ENCODE assay signal across 10 cellular contexts in genomic region chr5:42810905-42811590, GRCh38. TPM values are rescaled to one million over a fixed set of nuclear protein-coding genes. Genes with fewer than 3 reads are reported as not detected.
DNase-seq lines count a peak whose midpoint lies in the region; ATAC-seq, FAIRE-seq and TF ChIP-seq lines count a peak whose summit lies in the region.
"Had no signal": no experiment of that assay in that cellular context is flagged by ENCODE, and none has a peak within 500 bp of the region (broad histone marks: within the 10 kb centered on the region; RNA-seq: fewer than 3 reads in every experiment).

No MANE protein-coding gene starts in this region.

- DNase-seq in AG10803 (ENCODE audit: low read depth) (no peak), astrocyte (ENCODE audit: low read depth) (no peak), left ventricle myocardium inferior (no peak), ovary (no peak), RWPE1 (ENCODE audit: low spot score) (no peak)
- DNase-seq in activated naive CD4-positive, alpha-beta T cell treated with anti-CD3 and anti-CD28 coated beads, Interleukin-2, amount 50 U/mL, for 72 hours (ENCODE audit: low spot score in 2 of 2) = no peak
- DNase-seq: activated effector memory CD4-positive, alpha-beta T cell treated with Interleukin-2 at 50 U/mL for 16 hours; NCI-H446 had no signal

- POLR2A ChIA-PET in RWPE1 (lab: Yijun Ruan, JAX; ENCODE audit: low non-redundant PET) = no interaction called here

- H3K4me1 ChIP-seq in astrocyte (ENCODE audit: insufficient read depth, low read length) (no peaks in the 10 kb centered on the region), left ventricle myocardium inferior (peaks cover 60% of the 10 kb centered on the region), ovary (ENCODE audit: insufficient read depth) (peaks cover 3% of the 10 kb centered on the region)

- H3K27me3 Mint-ChIP-seq in astrocyte (ENCODE audit: low read depth, unreplicated experiment) = no peaks in the 10 kb centered on the region

- H3K9ac ChIP-seq in astrocyte (ENCODE audit: low read length) = no peak overlapping the region

- H3K36me3 ChIP-seq in astrocyte (ENCODE audit: insufficient read depth, low read length) (no peaks in the 10 kb centered on the region), left ventricle myocardium inferior (peaks cover 19% of the 10 kb centered on the region), ovary (no peaks in the 10 kb centered on the region)

- no peaks in the 10 kb centered on the region for H3K9me3 Mint-ChIP-seq in astrocyte (ENCODE audit: unreplicated experiment)
- H3K9me3 Mint-ChIP-seq in activated naive CD4-positive, alpha-beta T cell treated with anti-CD3 and anti-CD28 coated beads, Interleukin-2, amount 50 U/mL, for 72 hours = no peaks in the 10 kb centered on the region

- TF ChIP-seq CTCF in AG10803 (conservative IDR thresholded peaks at IDR 0.05; ENCODE audit: low read length) (no peak), astrocyte (IDR thresholded peaks at IDR 0.05; ENCODE audit: insufficient read depth, low read depth, low read length) (no peak), left ventricle myocardium inferior (IDR thresholded peaks at IDR 0.05; ENCODE audit: borderline replicate concordance) (no peak), ovary (IDR thresholded peaks at IDR 0.05) (no peak), RWPE1 (conservative IDR thresholded peaks at IDR 0.05; ENCODE audit: low read depth) (no peak)

- no peak overlapping the region for H3K27ac ChIP-seq in astrocyte (ENCODE audit: low read depth, low read length)
- H3K27ac ChIP-seq in left ventricle myocardium inferior (replicated peaks) = peak overlapping the region; percentile 95
- H3K27ac ChIP-seq in ovary = peak overlapping the region; percentile 34 to 84
- no peak overlapping the region for H3K27ac ChIP-seq in RWPE1

- no peak for ATAC-seq in activated naive CD4-positive, alpha-beta T cell treated with anti-CD3 and anti-CD28 coated beads, Interleukin-2, amount 50 U/mL, for 72 hours
- ATAC-seq in GM19035 (IDR thresholded peaks at IDR 0.05; ENCODE audit: unreplicated experiment) (no peak), HG02852 (IDR thresholded peaks at IDR 0.05; ENCODE audit: unreplicated experiment) (no peak)

- no peak overlapping the region for H3K27ac Mint-ChIP-seq in astrocyte (ENCODE audit: unreplicated experiment)
- H3K27ac Mint-ChIP-seq in activated naive CD4-positive, alpha-beta T cell treated with anti-CD3 and anti-CD28 coated beads, Interleukin-2, amount 50 U/mL, for 72 hours = no peak overlapping the region

- no peak overlapping the region for H3K4me2 ChIP-seq in astrocyte (ENCODE audit: low read length)

- TF ChIP-seq EP300 in ovary (IDR thresholded peaks at IDR 0.05) = no peak

- no peak for TF ChIP-seq POLR2A in ovary (IDR thresholded peaks at IDR 0.05)

- peaks cover 8% of the 10 kb centered on the region for H3K4me1 Mint-ChIP-seq in astrocyte (ENCODE audit: low read depth, unreplicated experiment)

- no peak for FAIRE-seq in astrocyte (lab: Jason Lieb, UNC)

- H3K36me3 Mint-ChIP-seq in astrocyte (ENCODE audit: low read depth, unreplicated experiment) = no peaks in the 10 kb centered on the region
- H3K36me3 Mint-ChIP-seq in activated naive CD4-positive, alpha-beta T cell treated with anti-CD3 and anti-CD28 coated beads, Interleukin-2, amount 50 U/mL, for 72 hours = no peaks in the 10 kb centered on the region

- H3K27me3 ChIP-seq in astrocyte (ENCODE audit: insufficient read depth, low read length) (no peaks in the 10 kb centered on the region), left ventricle myocardium inferior (ENCODE audit: low read depth) (no peaks in the 10 kb centered on the region), ovary (no peaks in the 10 kb centered on the region)

- H3K4me3 ChIP-seq in AG10803 (ENCODE audit: low read length) = peak overlapping the region; percentile 11
- no peak overlapping the region for H3K4me3 ChIP-seq in astrocyte (ENCODE audit: insufficient read depth, low read depth, low read length)
- peak overlapping the region; percentile 70 for H3K4me3 ChIP-seq in left ventricle myocardium inferior
- H3K4me3 ChIP-seq in ovary = peak overlapping the region; percentile 47

- intact Hi-C loops in left ventricle myocardium inferior (cut with micrococcal nuclease) = no loop called here
- intact Hi-C loops in ovary (cut with DNase I) = loop anchor here in 1 of 4 donors (10.0 kb wide), 1 partner anchor 674 kb away; the partner anchor contains the start of gene TMEM267

- CTCF ChIA-PET in RWPE1 (lab: Yijun Ruan, JAX) = no interaction called here

- H3K4me3 Mint-ChIP-seq in astrocyte (ENCODE audit: unreplicated experiment) = peak overlapping the region; percentile 79

- H3K9me3 ChIP-seq in astrocyte (ENCODE audit: insufficient read depth, low read depth, low read length) = no peaks in the 10 kb centered on the region
- H3K9me3 ChIP-seq in left ventricle myocardium inferior (replicated peaks) = no peaks in the 10 kb centered on the region
- H3K9me3 ChIP-seq in ovary = no peaks in the 10 kb centered on the region

- 10 to 19% (median 12%) methylated on average over 2 of the region's 2 CpGs for WGBS in ovary, 3 donors

- H2AFZ ChIP-seq in astrocyte (ENCODE audit: low read depth, low read length) = no peak overlapping the region

- H4K20me1 ChIP-seq in astrocyte (ENCODE audit: insufficient read depth, low read length) = no peaks in the 10 kb centered on the region

- H3K79me2 ChIP-seq in astrocyte (ENCODE audit: insufficient read depth, low read length) = no peaks in the 10 kb centered on the region

RNA-seq across cellular contexts. Expression of gene SELENOP, which starts 0.6 kb away (rescaled TPM):
- total RNA-seq in astrocyte = 11.4 and 11.6 TPM in 2 replicates
- 213 TPM for total RNA-seq in left ventricle myocardium inferior
- total RNA-seq in ovary = 100 to 1,000 TPM; 339 to 764 (median 590) TPM
- polyA plus RNA-seq in ovary = 100 to 1,000 TPM; 528 to 715 TPM
- total RNA-seq in activated naive CD4-positive, alpha-beta T cell treated with anti-CD3 and anti-CD28 coated beads, Interleukin-2, amount 50 U/mL, for 72 hours = not detected

RNA-seq across cellular contexts. Expression of gene CCDC152, which starts 54.4 kb away (rescaled TPM):
- total RNA-seq in astrocyte (1.2 and 1.3 TPM in 2 replicates), left ventricle myocardium inferior (0.80 TPM), ovary (1 to 10 TPM; 1.7 to 5.5 (median 3.7) TPM)
- 1 to 10 TPM; 2.5 to 3.3 TPM for polyA plus RNA-seq in ovary
- total RNA-seq in activated naive CD4-positive, alpha-beta T cell treated with anti-CD3 and anti-CD28 coated beads, Interleukin-2, amount 50 U/mL, for 72 hours = 1 to 10 TPM; 1.3 to 9.0 TPM

Comparison
In these comparisons a context has a peak if more than half of its experiments do, and no peak if none do; other contexts are left out.
1. H3K27ac ChIP-seq: peak in left ventricle myocardium inferior (single experiment) and ovary (2 of 2); none in astrocyte (single experiment) and RWPE1 (single experiment).
2. RNA of gene SELENOP, which starts 0.6 kb away (total RNA-seq): 339 to 764 TPM in ovary and 213 TPM in left ventricle myocardium inferior (single experiment); 11.4 to 11.6 TPM in astrocyte and not detected in activated naive CD4-positive, alpha-beta T cell treated with anti-CD3 and anti-CD28 coated beads, Interleukin-2, amount 50 U/mL, for 72 hours; every median in the first group is over 10 times any median in the second.